ENCODE assay signal across 29 cellular contexts in genomic region chr3:141202682-141203081, GRCh38.
"Had no signal": no experiment of that assay in that cellular context is flagged by ENCODE, and none has a peak within 500 bp of the region (broad histone marks: within the 10 kb centered on the region; RNA-seq: fewer than 3 reads in every experiment).

No MANE protein-coding gene starts in this region.

- H3K27me3 ChIP-seq: brain microvascular endothelial cell, dorsolateral prefrontal cortex had no signal

- DNase-seq: activated CD4-positive, alpha-beta memory T cell treated with anti-CD3 and anti-CD28 coated beads, Interleukin-2, amount 10 ng/mL, durations not matched to agents 7 days and 5 days; activated CD4-positive, alpha-beta T cell treated with anti-CD3 and anti-CD28 coated beads for 4 hours; activated CD4-positive, alpha-beta T cell treated with anti-CD3 and anti-CD28 coated beads, Interleukin-2, amount 10 ng/mL, durations not matched to agents 7 days and 5 days; activated CD4-positive, alpha-beta T cell treated with anti-CD3 and anti-CD28 coated beads, Interleukin-2, amount 50 U/mL, for 4 hours; activated CD4-positive, CD25-positive, alpha-beta regulatory T cell; activated CD4-positive, CD25-positive, alpha-beta regulatory T cell treated with anti-CD3 and anti-CD28 coated beads, Interleukin-2, amount 50 U/mL, for 72 hours; activated CD8-positive, alpha-beta memory T cell treated with anti-CD3 and anti-CD28 coated beads, Interleukin-2, amount 50 U/mL, for 48 hours; activated effector memory CD4-positive, alpha-beta T cell treated with Interleukin-2 at 50 U/mL for 16 hours; activated gamma-delta T cell treated with Interleukin-2 at 50 U/mL for 16 hours; activated naive CD4-positive, alpha-beta T cell treated with anti-CD3 and anti-CD28 coated beads, Interleukin-2, amount 50 U/mL, for 16 hours; activated naive CD4-positive, alpha-beta T cell treated with Interleukin-2 at 50 U/mL for 16 hours; activated T-cell treated with anti-CD3 and anti-CD28 coated beads for 4 hours; activated T-cell treated with anti-CD3 and anti-CD28 coated beads, Interleukin-2, amount 50 U/mL, for 4 hours; amniotic stem cell; anterior cingulate cortex; brain microvascular endothelial cell; dorsolateral prefrontal cortex; effector memory CD4-positive, alpha-beta T cell; endodermal cell; foreskin fibroblast; head of caudate nucleus; T-helper 17 cell; T1000; WERI-Rb-1 had no signal

- ATAC-seq: activated T-cell treated with anti-CD3 and anti-CD28 coated beads, Interleukin-2, amount 50 U/mL, for 4 hours; activated T-helper 17 cell treated with anti-CD3 and anti-CD28 coated beads, Interleukin-2, amount 50 U/mL, for 72 hours; esophagus mucosa; T-helper 17 cell had no signal

- H3K4me3 ChIP-seq: coronary artery, dorsolateral prefrontal cortex had no signal

- H3K27ac ChIP-seq: brain microvascular endothelial cell, coronary artery, dorsolateral prefrontal cortex, WERI-Rb-1 had no signal

- FAIRE-seq: astrocyte, frontal cortex had no signal

- H3K36me3 ChIP-seq: brain microvascular endothelial cell, WERI-Rb-1 had no signal
